ENCODE assay signal across 25 cellular contexts in genomic region chr11:58391879-58392278, GRCh38. TPM values are rescaled to one million over a fixed set of nuclear protein-coding genes. Genes with fewer than 3 reads are reported as not detected.
A peak's percentile ranks its signal among the peaks of the same experiment; 100 is the strongest.
DNase-seq lines count a peak whose midpoint lies in the region; ATAC-seq and TF ChIP-seq lines count a peak whose summit lies in the region.
"Had no signal": no experiment of that assay in that cellular context is flagged by ENCODE, and none has a peak within 500 bp of the region (broad histone marks: within the 10 kb centered on the region; RNA-seq: fewer than 3 reads in every experiment).

No MANE protein-coding gene starts in this region.

- peak; percentile 63 for DNase-seq in EH (ENCODE audit: low read depth)
- peak; percentile 72 for DNase-seq in IMR-90
- peak; percentile 4 for DNase-seq in astrocyte of the spinal cord (ENCODE audit: low read depth, low spot score)
- DNase-seq in non-pigmented ciliary epithelial cell (ENCODE audit: low read depth): peak; percentile 13
- no peak for DNase-seq in NCI-H2196 (lab: John Stamatoyannopoulos, UW; ENCODE audit: unreplicated experiment)
- DNase-seq in RWPE1 (ENCODE audit: low spot score): no peak
- DNase-seq: activated CD4-positive, alpha-beta T cell treated with anti-CD3 and anti-CD28 coated beads, Interleukin-2, amount 50 U/mL, for 4 hours; activated CD8-positive, alpha-beta memory T cell treated with anti-CD3 and anti-CD28 coated beads, Interleukin-2, amount 50 U/mL, for 4 hours; activated gamma-delta T cell; anterior cingulate cortex; CD8-positive, alpha-beta memory T cell; Karpas-422; NCI-H1092 treated with DMSO at 0.1 percent for 48 hours; NCI-H2029 treated with DMSO at 0.1 percent for 48 hours; NCI-H510A; Peyer's patch; uterus had no signal

- no peak overlapping the region; the same call in 1 of the 2 replicates for H3K14ac ChIP-seq in IMR-90 (replicated peaks; ENCODE audit: low read depth, low read length)

- H3K79me1 ChIP-seq in IMR-90 (ENCODE audit: low read depth in 1 of 2, low read length in 2 of 2): no peaks in the 10 kb centered on the region

- H4K91ac ChIP-seq in IMR-90 (ENCODE audit: insufficient read depth, low read depth, low read length): peak overlapping the region; percentile 97

- peak overlapping the region; percentile 97 for H3K56ac ChIP-seq in IMR-90 (ENCODE audit: extremely low read depth, insufficient read depth, low read length)

- no CpG with 5 or more reads among the region's 1 CpG for WGBS in IMR-90 (ENCODE audit: extremely low coverage in 2 of 2, insufficient read length in 1 of 2), 2 experiments

- no peak overlapping the region; the same call in 1 of the 2 replicates for H3K4me2 ChIP-seq in IMR-90 (ENCODE audit: low read depth, low read length)
- H3K4me2 ChIP-seq: neural progenitor cell had no signal

- no peaks in the 10 kb centered on the region for H4K20me1 ChIP-seq in IMR-90 (ENCODE audit: insufficient read depth, low read length)

- in situ Hi-C loops in IMR-90 (cut with MboI; ENCODE audit: low sequenced_read_pairs): no loop called here
- in situ Hi-C loops in astrocyte of the spinal cord (cut with HindIII; ENCODE audit: low sequenced_read_pairs): no loop called here

- H3K23ac ChIP-seq in IMR-90 (ENCODE audit: low read depth, low read length): no peak overlapping the region

- no peak for TF ChIP-seq POLR2A in IMR-90 (IDR thresholded peaks at IDR 0.05; ENCODE audit: low read depth, low read length)

- no peaks in the 10 kb centered on the region for H3K27me3 ChIP-seq in IMR-90 (ENCODE audit: control insufficient read depth, insufficient read depth, low read length)
- H3K27me3 ChIP-seq: neural progenitor cell, Peyer's patch, uterus had no signal

- TF ChIP-seq RAD21 in IMR-90 (IDR thresholded peaks at IDR 0.05; ENCODE audit: low read length): no peak

- peak overlapping the region; percentile 80 to 99 for H4K8ac ChIP-seq in IMR-90 (ENCODE audit: low read depth in 2 of 2, low read length in 2 of 2)

- no peak overlapping the region for H3K4me3 ChIP-seq in IMR-90 (ENCODE audit: insufficient read depth, low read depth, low read length)
- no peak overlapping the region for H3K4me3 ChIP-seq in astrocyte of the spinal cord (ENCODE audit: low read depth, low read length)
- H3K4me3 ChIP-seq: neural progenitor cell, Peyer's patch, prostate gland, uterus had no signal

- H3K9me3 ChIP-seq in IMR-90 (ENCODE audit: control insufficient read depth, insufficient read depth, low read length): peaks cover 8% of the 10 kb centered on the region
- H3K9me3 ChIP-seq: Peyer's patch, prostate gland, uterus had no signal

- TF ChIP-seq CTCF in IMR-90 (conservative IDR thresholded peaks at IDR 0.05; ENCODE audit: low read depth, low read length) (no peak), astrocyte of the spinal cord (IDR thresholded peaks at IDR 0.05; ENCODE audit: low read depth, low read length) (no peak), RWPE1 (conservative IDR thresholded peaks at IDR 0.05; ENCODE audit: low read depth) (no peak)

- POLR2A ChIA-PET in IMR-90 (lab: Charles Lee; ENCODE audit: unreplicated experiment): interaction anchor here (0.6 to 1.2 kb wide), 2 partner anchors 117 to 363 kb away, joined by 3 to 4 read pairs; no protein-coding TSS in a partner anchor
- POLR2A ChIA-PET in RWPE1 (lab: Yijun Ruan, JAX; ENCODE audit: low non-redundant PET): no interaction called here

- peak; percentile 68 for ATAC-seq in IMR-90 (ENCODE audit: low read depth)
- no peak for ATAC-seq in GM19397 (IDR thresholded peaks at IDR 0.05; ENCODE audit: unreplicated experiment)

- CTCF ChIA-PET in IMR-90 (lab: Yijun Ruan, JAX) (interaction anchor here (0.6 to 1.4 kb wide), 4 partner anchors 106 to 120 kb away, joined by 3 to 4 read pairs (median 3); no protein-coding TSS in a partner anchor), RWPE1 (lab: Yijun Ruan, JAX) (no interaction called here)

- H3K36me3 ChIP-seq in IMR-90 (ENCODE audit: control insufficient read depth, insufficient read depth, low read length): no peaks in the 10 kb centered on the region
- H3K36me3 ChIP-seq: neural progenitor cell, Peyer's patch, prostate gland, uterus had no signal

- peak overlapping the region; percentile 100 for H2BK5ac ChIP-seq in IMR-90 (ENCODE audit: low read depth, low read length, poor library complexity, severe bottlenecking)

- peaks cover 15% of the 10 kb centered on the region; the same call in 1 of the 2 replicates for H3K4me1 ChIP-seq in IMR-90 (ENCODE audit: control insufficient read depth, insufficient read depth, low read length)
- H3K4me1 ChIP-seq: neural progenitor cell, Peyer's patch, uterus had no signal

- dilution Hi-C loops in IMR-90 (cut with HindIII; ENCODE audit: low sequenced_read_pairs, unreplicated experiment): no loop called here

- H3K27ac ChIP-seq in IMR-90 (ENCODE audit: insufficient read depth, low read length) (peak overlapping the region; percentile 82), RWPE1 (no peak overlapping the region)
- H3K27ac ChIP-seq: neural progenitor cell, Peyer's patch, prostate gland, uterus had no signal

- H2BK15ac ChIP-seq in IMR-90 (ENCODE audit: low read depth, low read length): no peak overlapping the region

- 0 out of 2 replicates have a peak overlapping the region, but pooled peaks have one; percentile 6 for H4K5ac ChIP-seq in IMR-90 (ENCODE audit: low read depth, low read length)

- peak overlapping the region; percentile 100; the same call in 1 of the 2 replicates for H3K18ac ChIP-seq in IMR-90 (ENCODE audit: low read depth, low read length)

- H2BK20ac ChIP-seq in IMR-90 (ENCODE audit: low read depth, low read length): peak overlapping the region; percentile 99

- no peaks in the 10 kb centered on the region for H3K9me1 ChIP-seq in IMR-90 (ENCODE audit: insufficient read depth, low read length)

- peak overlapping the region; percentile 98; the same call in 1 of the 2 replicates for H2BK120ac ChIP-seq in IMR-90 (ENCODE audit: low read depth, low read length)

- H2AK5ac ChIP-seq in IMR-90 (ENCODE audit: low read depth, low read length): no peak overlapping the region

- intact Hi-C loops in IMR-90 (cut with micrococcal nuclease): loop anchor here (2.0 to 10.0 kb wide), 6 partner anchors 60 to 630 kb away; partner anchors contain the start of gene CTNND1

- peak overlapping the region; percentile 64; the same call in 1 of the 2 replicates for H3K9ac ChIP-seq in IMR-90 (ENCODE audit: low read depth, low read length)
- H3K9ac ChIP-seq: neural progenitor cell had no signal

- H2AK9ac ChIP-seq in IMR-90 (replicated peaks; ENCODE audit: low read depth, low read length, poor library complexity): no peak overlapping the region

- H2AFZ ChIP-seq in IMR-90 (replicated peaks; ENCODE audit: low read length, poor library complexity): no peak overlapping the region
- H2AFZ ChIP-seq: neural progenitor cell had no signal

- BruUV-seq in IMR-90 (replicated peaks; lab: Mats Ljungman, UMichigan): no TSS peak

- 0 out of 2 replicates have a peak overlapping the region, but pooled peaks have one; percentile 95 for H3K4ac ChIP-seq in IMR-90 (ENCODE audit: low read depth, low read length)

TF ChIP-seq in IMR-90, 13 proteins besides CTCF, POLR2A, EP300 and RAD21 (continues in another document):
- TF ChIP-seq USF2 (IDR thresholded peaks at IDR 0.05; ENCODE audit: low read depth, low read length): no peak
- TF ChIP-seq SMC3 (IDR thresholded peaks at IDR 0.05; ENCODE audit: low read depth, low read length): no peak
- TF ChIP-seq RCOR1 (IDR thresholded peaks at IDR 0.05; ENCODE audit: insufficient replicate concordance, low read length): no peak
- TF ChIP-seq ELK1 (IDR thresholded peaks at IDR 0.05; ENCODE audit: borderline replicate concordance, low read depth, low read length): no peak
- no peak; the same call in 1 of the 2 replicates for TF ChIP-seq MAFK (IDR thresholded peaks at IDR 0.05; ENCODE audit: low read depth, low read length)
- 0 out of 2 replicates have a peak, but pooled peaks have one; percentile 18 for TF ChIP-seq BHLHE40 (IDR thresholded peaks at IDR 0.05; ENCODE audit: low read depth, low read length)
- no peak for TF ChIP-seq FOS (IDR thresholded peaks at IDR 0.05; ENCODE audit: low read depth, low read length)
- no peak for TF ChIP-seq MXI1 (IDR thresholded peaks at IDR 0.05; ENCODE audit: borderline replicate concordance, low read depth, low read length)
- TF ChIP-seq CEBPB (IDR thresholded peaks at IDR 0.05; ENCODE audit: low read depth, low read length): no peak

RNA-seq across cellular contexts. Expression of gene OR5B3, which starts 14.8 kb away (rescaled TPM):
- not detected in 2 replicates for total RNA-seq in IMR-90 (2012; rRNA removed)
- not detected in 2 replicates for polyA plus RNA-seq in IMR-90 (2012; rRNA removed)
- not detected in 2 replicates for polyA plus RNA-seq in IMR-90 (2012; cell fraction: cytosol; rRNA removed)
- polyA plus RNA-seq in IMR-90 (2012; cell fraction: nucleus; rRNA removed; ENCODE audit: low replicate concordance): not detected in 2 replicates
- total RNA-seq: CD8-positive, alpha-beta memory T cell; dermis microvascular lymphatic vessel endothelial cell; kidney epithelial cell; lung microvascular endothelial cell; Peyer's patch; prostate gland; T-helper 2 cell treated with Interferon-gamma antibody and Interleukin-4, amounts not matched to agents 100 ng/mL and 5 ng/mL, for 36 hours; temporal lobe; uterus had no signal
- polyA plus RNA-seq: CD8-positive, alpha-beta memory T cell had no signal

RNA-seq across cellular contexts. Expression of gene OR5B17, which starts 33.0 kb away (rescaled TPM):
- not detected in 2 replicates for total RNA-seq in IMR-90 (2012; rRNA removed)
- polyA plus RNA-seq in IMR-90 (2012; rRNA removed): not detected in 2 replicates
- polyA plus RNA-seq in IMR-90 (2012; cell fraction: cytosol; rRNA removed): not detected in 2 replicates
- polyA plus RNA-seq in IMR-90 (2012; cell fraction: nucleus; rRNA removed; ENCODE audit: low replicate concordance): not detected in 2 replicates
- total RNA-seq: CD8-positive, alpha-beta memory T cell; dermis microvascular lymphatic vessel endothelial cell; kidney epithelial cell; lung microvascular endothelial cell; Peyer's patch; prostate gland; T-helper 2 cell treated with Interferon-gamma antibody and Interleukin-4, amounts not matched to agents 100 ng/mL and 5 ng/mL, for 36 hours; temporal lobe; uterus had no signal
- polyA plus RNA-seq: CD8-positive, alpha-beta memory T cell had no signal

RNA-seq across cellular contexts. Expression of gene OR5B2, which starts 36.0 kb away (rescaled TPM):
- total RNA-seq in IMR-90 (2012; rRNA removed): under 0.01 TPM in 1 of 2 replicates, not detected in the other
- polyA plus RNA-seq in IMR-90 (2012; rRNA removed): not detected in 2 replicates
- polyA plus RNA-seq in IMR-90 (2012; cell fraction: cytosol; rRNA removed): not detected in 2 replicates
- polyA plus RNA-seq in IMR-90 (2012; cell fraction: nucleus; rRNA removed; ENCODE audit: low replicate concordance): 0.04 and 0.28 TPM in 2 replicates
- total RNA-seq: CD8-positive, alpha-beta memory T cell; dermis microvascular lymphatic vessel endothelial cell; kidney epithelial cell; lung microvascular endothelial cell; Peyer's patch; prostate gland; T-helper 2 cell treated with Interferon-gamma antibody and Interleukin-4, amounts not matched to agents 100 ng/mL and 5 ng/mL, for 36 hours; temporal lobe; uterus had no signal
- polyA plus RNA-seq: CD8-positive, alpha-beta memory T cell had no signal

RNA-seq across cellular contexts. Expression of gene OR5B12, which starts 50.2 kb away (rescaled TPM):
- total RNA-seq in IMR-90 (2012; rRNA removed): not detected in 2 replicates
- polyA plus RNA-seq in IMR-90 (2012; rRNA removed): not detected in 2 replicates
- not detected in 2 replicates for polyA plus RNA-seq in IMR-90 (2012; cell fraction: cytosol; rRNA removed)
- polyA plus RNA-seq in IMR-90 (2012; cell fraction: nucleus; rRNA removed; ENCODE audit: low replicate concordance): 0.07 TPM in 1 of 2 replicates, not detected in the other
- total RNA-seq: dermis microvascular lymphatic vessel endothelial cell; kidney epithelial cell; lung microvascular endothelial cell; Peyer's patch; prostate gland; T-helper 2 cell treated with Interferon-gamma antibody and Interleukin-4, amounts not matched to agents 100 ng/mL and 5 ng/mL, for 36 hours; temporal lobe had no signal
- polyA plus RNA-seq: CD8-positive, alpha-beta memory T cell had no signal

Comparison
In these comparisons a context has a peak if more than half of its experiments do, and no peak if none do; other contexts are left out.
1. DNase-seq: peak in EH (single experiment), IMR-90 (single experiment), astrocyte of the spinal cord (single experiment) and non-pigmented ciliary epithelial cell (single experiment); none in NCI-H2196 (single experiment) and RWPE1 (single experiment).